In genomic region chr14:24971255-24971654, GRCh38 we compare ENCODE assay signal across 27 cellular contexts.
"Had no signal": no experiment of that assay in that cellular context is flagged by ENCODE, and none has a peak within 500 bp of the region (broad histone marks: within the 10 kb centered on the region; RNA-seq: fewer than 3 reads in every experiment).

No MANE protein-coding gene starts in this region.

- H3K27ac ChIP-seq: foreskin keratinocyte, heart right ventricle, left lung, prostate gland had no signal

- H3K4me1 ChIP-seq: foreskin keratinocyte, left lung, prostate gland had no signal

- H3K27me3 ChIP-seq: body of pancreas, heart right ventricle, left lung, pancreas, transverse colon had no signal

- H3K4me3 ChIP-seq: body of pancreas, heart right ventricle, left lung, lung, pancreas, prostate gland, transverse colon had no signal

- ATAC-seq: activated CD8-positive, alpha-beta T cell treated with anti-CD3 and anti-CD28 coated beads for 36 hours; activated T-cell treated with anti-CD3 and anti-CD28 coated beads, Interleukin-2, amount 50 U/mL, for 4 hours; activated T-helper 17 cell treated with anti-CD3 and anti-CD28 coated beads, Interleukin-2, amount 50 U/mL, for 72 hours; body of pancreas; foreskin keratinocyte; heart right ventricle; left lung; T-helper 17 cell; WTC11 had no signal

- H3K9me3 ChIP-seq: body of pancreas, heart right ventricle, left lung, pancreas, prostate gland, transverse colon had no signal

- DNase-seq: activated CD4-positive, alpha-beta T cell treated with anti-CD3 and anti-CD28 coated beads for 1 hour; activated CD4-positive, alpha-beta T cell treated with anti-CD3 and anti-CD28 coated beads, Interleukin-2, amount 10 ng/mL, durations not matched to agents 7 days and 5 days; activated CD8-positive, alpha-beta T cell treated with anti-CD3 and anti-CD28 coated beads for 36 hours; activated gamma-delta T cell treated with Interleukin-2 at 50 U/mL for 16 hours; activated naive CD4-positive, alpha-beta T cell treated with anti-CD3 and anti-CD28 coated beads, Interleukin-2, amount 50 U/mL, for 16 hours; activated T-cell treated with anti-CD3 and anti-CD28 coated beads, Interleukin-2, amount 50 U/mL, for 4 hours; body of pancreas; cerebellar nuclear complex; cortex of kidney; foreskin keratinocyte; heart right ventricle; left lung; mesendoderm; naive B cell; pancreas; retina; stimulated activated naive CD4-positive, alpha-beta T cell treated with Interleukin-2 at 50 U/mL for 16 hours; T-helper 17 cell; T1000; transverse colon had no signal

- FAIRE-seq: endothelial cell of umbilical vein, islet of Langerhans, pancreas, urothelium cell line had no signal

- H3K36me3 ChIP-seq: heart right ventricle, left lung, pancreas, prostate gland, transverse colon had no signal
